ENCODE assay signal across 22 cellular contexts in genomic region chr6:95159557-95159956, GRCh38.
"Had no signal": no experiment of that assay in that cellular context is flagged by ENCODE, and none has a peak within 500 bp of the region (broad histone marks: within the 10 kb centered on the region; RNA-seq: fewer than 3 reads in every experiment).

No MANE protein-coding gene starts in this region.

- ATAC-seq: stimulated activated effector memory CD8-positive, alpha-beta T cell treated with anti-CD3 and anti-CD28 coated beads, Interleukin-12 subunit alpha, Interleukin-12 subunit beta, amount 100 ng/mL, for 72 hours; stimulated activated memory B cell treated with anti-CD40 and anti-IgM and Interleukin-4, amounts not matched to agents 10 μg/mL and 1 μg/mL and 100 μg/mL, for 72 hours; stimulated activated naive B cell treated with anti-CD40 and anti-IgM and Interleukin-4, amounts not matched to agents 10 μg/mL and 1 μg/mL and 100 μg/mL, for 72 hours; stimulated activated naive CD8-positive, alpha-beta T cell treated with anti-CD3 and anti-CD28 coated beads, Interleukin-15, amount 100 ng/mL, for 72 hours; stimulated activated naive CD8-positive, alpha-beta T cell treated with anti-CD3 and anti-CD28 coated beads, Interleukin-15, Interleukin-2, amounts not matched to agents 100 U/mL and 50 U/mL, for 24 hours; upper lobe of right lung had no signal

- DNase-seq: stimulated activated CD4-positive, alpha-beta T cell treated with anti-CD3 and anti-CD28 coated beads, Interleukin-2, amount 100 ng/mL, for 48 hours; stimulated activated CD4-positive, alpha-beta T cell treated with anti-CD3 and anti-CD28 coated beads, Interleukin-4, amount 100 ng/mL, for 1 hour; stimulated activated CD4-positive, alpha-beta T cell treated with anti-CD3 and anti-CD28 coated beads, Interleukin-4, amount 100 ng/mL, for 24 hours; stimulated activated CD4-positive, alpha-beta T cell treated with anti-CD3 and anti-CD28 coated beads, Interleukin-4, amount 100 ng/mL, for 4 hours; stimulated activated CD8-positive, alpha-beta memory T cell treated with anti-CD3 and anti-CD28 coated beads, Interleukin-4, amount 100 ng/mL, for 48 hours; stimulated activated naive B cell treated with anti-CD40 and anti-IgM and Interleukin-4, amounts not matched to agents 10 μg/mL and 1 μg/mL and 100 μg/mL, for 72 hours; stimulated activated naive CD4-positive, alpha-beta T cell; stimulated activated naive CD4-positive, alpha-beta T cell treated with Interleukin-2 at 50 U/mL for 16 hours; stimulated activated naive CD8-positive, alpha-beta T cell treated with anti-CD3 and anti-CD28 coated beads, Interleukin-15, amount 100 ng/mL, for 72 hours; stimulated activated naive CD8-positive, alpha-beta T cell treated with anti-CD3 and anti-CD28 coated beads, Interleukin-15, Interleukin-2, amounts not matched to agents 100 U/mL and 50 U/mL, for 24 hours; stomach; substantia nigra; testis; thyroid gland; tibial artery; transverse colon; trophoblast cell; upper lobe of left lung; upper lobe of right lung; uterus had no signal
